Comparison of ENCODE assay signal across 21 cellular contexts in genomic region chr9:32011049-32011448, GRCh38.
DNase-seq lines count a peak whose midpoint lies in the region; ATAC-seq and TF ChIP-seq lines count a peak whose summit lies in the region.
"Had no signal": no experiment of that assay in that cellular context is flagged by ENCODE, and none has a peak within 500 bp of the region (broad histone marks: within the 10 kb centered on the region; RNA-seq: fewer than 3 reads in every experiment).

No MANE protein-coding gene starts in this region.

- no peaks in the 10 kb centered on the region for H3K9me3 Mint-ChIP-seq in activated naive CD8-positive, alpha-beta T cell treated with anti-CD3 and anti-CD28 coated beads, Interleukin-2, amount 50 U/mL, for 24 hours
- H3K9me3 Mint-ChIP-seq in activated naive CD8-positive, alpha-beta T cell treated with anti-CD3 and anti-CD28 coated beads for 36 hours: no peaks in the 10 kb centered on the region

- TF ChIP-seq EP300 in gastroesophageal sphincter (IDR thresholded peaks at IDR 0.05): no peak

- H3K4me3 ChIP-seq in OCI-LY3 (ENCODE audit: low read length) (no peak overlapping the region), gastroesophageal sphincter (no peak overlapping the region), upper lobe of right lung (no peak overlapping the region)
- H3K4me3 ChIP-seq: GM23248 had no signal

- no peak overlapping the region for H3K4me2 ChIP-seq in OCI-LY3 (ENCODE audit: low read length)
- H3K4me2 ChIP-seq: KMS-11 had no signal

- H3K27ac Mint-ChIP-seq in activated naive CD8-positive, alpha-beta T cell treated with anti-CD3 and anti-CD28 coated beads, Interleukin-2, amount 50 U/mL, for 24 hours: no peak overlapping the region
- no peak overlapping the region for H3K27ac Mint-ChIP-seq in activated naive CD8-positive, alpha-beta T cell treated with anti-CD3 and anti-CD28 coated beads for 36 hours
- H3K27ac Mint-ChIP-seq: B cell; CD4-positive, CD25-positive, alpha-beta regulatory T cell had no signal

- DNase-seq in activated naive CD8-positive, alpha-beta T cell treated with anti-CD3 and anti-CD28 coated beads, Interleukin-2, amount 50 U/mL, for 24 hours: no peak
- DNase-seq in activated naive CD8-positive, alpha-beta T cell treated with anti-CD3 and anti-CD28 coated beads for 36 hours: no peak
- DNase-seq in upper lobe of right lung (peak; percentile 48), AG20443 (ENCODE audit: low spot score) (no peak), foreskin keratinocyte (no peak)
- DNase-seq in stimulated activated CD4-positive, alpha-beta T cell treated with anti-CD3 and anti-CD28 coated beads, Interleukin-4, amount 100 ng/mL, for 4 hours: no peak
- DNase-seq: 8988T; CD4-positive, CD25-positive, alpha-beta regulatory T cell; COR-L47; DMS153; GM23248; HCEC 1CT; NCI-H1048; NCI-H1436; NCI-H2029; NCI-H345; NCI-H524 treated with DMSO at 0.1 percent for 48 hours had no signal

- TF ChIP-seq POLR2A in gastroesophageal sphincter (IDR thresholded peaks at IDR 0.05): no peak

- ATAC-seq in activated naive CD8-positive, alpha-beta T cell treated with anti-CD3 and anti-CD28 coated beads, Interleukin-2, amount 50 U/mL, for 24 hours: peak; percentile 10
- ATAC-seq in gastroesophageal sphincter: peak; percentile 13
- peak; percentile 25 for ATAC-seq in upper lobe of right lung
- no peak for ATAC-seq in foreskin keratinocyte

- no peaks in the 10 kb centered on the region for H3K4me1 Mint-ChIP-seq in activated naive CD8-positive, alpha-beta T cell treated with anti-CD3 and anti-CD28 coated beads, Interleukin-2, amount 50 U/mL, for 24 hours
- H3K4me1 Mint-ChIP-seq in activated naive CD8-positive, alpha-beta T cell treated with anti-CD3 and anti-CD28 coated beads for 36 hours: no peaks in the 10 kb centered on the region
- H3K4me1 Mint-ChIP-seq: B cell; CD4-positive, CD25-positive, alpha-beta regulatory T cell had no signal

- no peaks in the 10 kb centered on the region for H3K4me1 ChIP-seq in OCI-LY3 (ENCODE audit: low read length)
- H3K4me1 ChIP-seq in gastroesophageal sphincter: no peaks in the 10 kb centered on the region
- no peaks in the 10 kb centered on the region for H3K4me1 ChIP-seq in upper lobe of right lung
- H3K4me1 ChIP-seq in foreskin keratinocyte: no peaks in the 10 kb centered on the region

- no peak overlapping the region for H3K9ac ChIP-seq in OCI-LY3 (ENCODE audit: low read length)
- H3K9ac ChIP-seq: GM23248, KMS-11 had no signal

- peaks cover 1% of the 10 kb centered on the region for H3K27me3 Mint-ChIP-seq in activated naive CD8-positive, alpha-beta T cell treated with anti-CD3 and anti-CD28 coated beads, Interleukin-2, amount 50 U/mL, for 24 hours
- H3K27me3 Mint-ChIP-seq in activated naive CD8-positive, alpha-beta T cell treated with anti-CD3 and anti-CD28 coated beads for 36 hours: no peaks in the 10 kb centered on the region
- H3K27me3 Mint-ChIP-seq: B cell; CD4-positive, CD25-positive, alpha-beta regulatory T cell had no signal

- TF ChIP-seq CTCF in OCI-LY3 (IDR thresholded peaks at IDR 0.05; ENCODE audit: low read depth, low read length) (no peak), gastroesophageal sphincter (IDR thresholded peaks at IDR 0.05) (no peak), upper lobe of right lung (IDR thresholded peaks at IDR 0.05) (no peak), foreskin keratinocyte (conservative IDR thresholded peaks at IDR 0.05) (no peak)

- no peaks in the 10 kb centered on the region for H3K36me3 Mint-ChIP-seq in activated naive CD8-positive, alpha-beta T cell treated with anti-CD3 and anti-CD28 coated beads, Interleukin-2, amount 50 U/mL, for 24 hours (ENCODE audit: low read depth)
- H3K36me3 Mint-ChIP-seq in activated naive CD8-positive, alpha-beta T cell treated with anti-CD3 and anti-CD28 coated beads for 36 hours: no peaks in the 10 kb centered on the region
- H3K36me3 Mint-ChIP-seq: CD4-positive, CD25-positive, alpha-beta regulatory T cell had no signal

- H3K27ac ChIP-seq in OCI-LY3 (ENCODE audit: low read length): no peak overlapping the region
- H3K27ac ChIP-seq in gastroesophageal sphincter: no peak overlapping the region
- no peak overlapping the region for H3K27ac ChIP-seq in upper lobe of right lung
- H3K27ac ChIP-seq in foreskin keratinocyte: no peak overlapping the region
- H3K27ac ChIP-seq: GM23248, KMS-11 had no signal

- H3K36me3 ChIP-seq in OCI-LY3 (replicated peaks; ENCODE audit: low read depth, low read length) (no peaks in the 10 kb centered on the region), gastroesophageal sphincter (no peaks in the 10 kb centered on the region), upper lobe of right lung (no peaks in the 10 kb centered on the region)

- H3K79me2 ChIP-seq in OCI-LY3 (ENCODE audit: low read length): no peaks in the 10 kb centered on the region

- 57% methylated on average over 1 of the region's 2 CpGs; no CpG with 5 or more reads in 1 of the 2 donors for WGBS in gastroesophageal sphincter (ENCODE audit: low coverage in 1 of 2), 2 donors

- H3K9me3 ChIP-seq in OCI-LY3 (ENCODE audit: insufficient read depth, low read length) (no peaks in the 10 kb centered on the region), gastroesophageal sphincter (peaks cover 0 to 13% (median 0%) of the 10 kb centered on the region in 3 donors), upper lobe of right lung (no peaks in the 10 kb centered on the region)

- H2AFZ ChIP-seq in OCI-LY3 (ENCODE audit: low read depth, low read length): peak overlapping the region; percentile 73; the same call in 1 of the 2 replicates
- H2AFZ ChIP-seq: GM23248 had no signal

- H3K27me3 ChIP-seq in OCI-LY3 (ENCODE audit: low read depth, low read length): no peaks in the 10 kb centered on the region
- H3K27me3 ChIP-seq in gastroesophageal sphincter: no peaks in the 10 kb centered on the region
- H3K27me3 ChIP-seq in upper lobe of right lung: no peaks in the 10 kb centered on the region
- H3K27me3 ChIP-seq in foreskin keratinocyte: no peaks in the 10 kb centered on the region

- H3K4me3 Mint-ChIP-seq in activated naive CD8-positive, alpha-beta T cell treated with anti-CD3 and anti-CD28 coated beads, Interleukin-2, amount 50 U/mL, for 24 hours: no peak overlapping the region
- no peak overlapping the region for H3K4me3 Mint-ChIP-seq in activated naive CD8-positive, alpha-beta T cell treated with anti-CD3 and anti-CD28 coated beads for 36 hours
- H3K4me3 Mint-ChIP-seq: B cell; CD4-positive, CD25-positive, alpha-beta regulatory T cell had no signal

- intact Hi-C loops in upper lobe of right lung (cut with DNase I): no loop called here

- H4K20me1 ChIP-seq in OCI-LY3 (ENCODE audit: insufficient read depth, low read length): no peaks in the 10 kb centered on the region
